Comparison of ENCODE assay signal across 14 cellular contexts in genomic region chr15:46297766-46298165, GRCh38.
DNase-seq lines count a peak whose midpoint lies in the region; ATAC-seq and TF ChIP-seq lines count a peak whose summit lies in the region.
"Had no signal": no experiment of that assay in that cellular context is flagged by ENCODE, and none has a peak within 500 bp of the region (broad histone marks: within the 10 kb centered on the region; RNA-seq: fewer than 3 reads in every experiment).

No MANE protein-coding gene starts in this region.

- ATAC-seq in GM19043 (IDR thresholded peaks at IDR 0.05; ENCODE audit: low read depth, unreplicated experiment) (peak; percentile 91), HG02798 (IDR thresholded peaks at IDR 0.05; ENCODE audit: poor library complexity, unreplicated experiment) (peak; percentile 83), memory B cell (ENCODE audit: low read depth) (peak; percentile 74), right lobe of liver (no peak)
- ATAC-seq in stimulated activated naive CD8-positive, alpha-beta T cell treated with anti-CD3 and anti-CD28 coated beads, Interleukin-15, Interleukin-2, amounts not matched to agents 100 U/mL and 50 U/mL, for 24 hours = no peak
- ATAC-seq: mucosa of descending colon had no signal

- H3K27me3 ChIP-seq in left ventricle myocardium inferior (ENCODE audit: low read depth) (peaks cover 8% of the 10 kb centered on the region), right lobe of liver (peaks cover 0 to 7% of the 10 kb centered on the region in 2 donors)
- H3K27me3 ChIP-seq: upper lobe of left lung had no signal

- H3K27ac ChIP-seq in left ventricle myocardium inferior (replicated peaks) (no peak overlapping the region), right lobe of liver (no peak overlapping the region)
- H3K27ac ChIP-seq: upper lobe of left lung had no signal

- intact Hi-C loops in left ventricle myocardium inferior (cut with micrococcal nuclease) = no loop called here
- intact Hi-C loops in right lobe of liver (cut with DNase I) = no loop called here

- H3K4me3 Mint-ChIP-seq in memory B cell = no peak overlapping the region

- peaks cover 2% of the 10 kb centered on the region for H3K27me3 Mint-ChIP-seq in memory B cell

- H3K9me3 ChIP-seq in left ventricle myocardium inferior (replicated peaks) (no peaks in the 10 kb centered on the region), right lobe of liver (no peaks in the 10 kb centered on the region)
- H3K9me3 ChIP-seq: mucosa of descending colon, upper lobe of left lung had no signal

- WGBS in right lobe of liver (ENCODE audit: insufficient coverage, low coverage, low lambda C conversion rate, missing lambda C conversion rate) = 24% methylated on average over 3 of the region's 3 CpGs

- TF ChIP-seq POLR2A in right lobe of liver (IDR thresholded peaks at IDR 0.05) = no peak

- H3K36me3 ChIP-seq in left ventricle myocardium inferior = no peaks in the 10 kb centered on the region
- H3K36me3 ChIP-seq in right lobe of liver = no peaks in the 10 kb centered on the region
- H3K36me3 ChIP-seq: upper lobe of left lung had no signal

- no peak overlapping the region for H3K4me3 ChIP-seq in left ventricle myocardium inferior
- no peak overlapping the region for H3K4me3 ChIP-seq in right lobe of liver
- H3K4me3 ChIP-seq: mucosa of descending colon, upper lobe of left lung had no signal

- TF ChIP-seq CTCF in left ventricle myocardium inferior (IDR thresholded peaks at IDR 0.05; ENCODE audit: borderline replicate concordance) (no peak), right lobe of liver (IDR thresholded peaks at IDR 0.05) (no peak)

- DNase-seq in KBM-7 = peak; percentile 30
- DNase-seq in memory B cell (ENCODE audit: low spot score in 2 of 2) = no peak
- no peak for DNase-seq in left ventricle myocardium inferior
- no peak for DNase-seq in right lobe of liver
- DNase-seq in stimulated activated naive CD8-positive, alpha-beta T cell treated with anti-CD3 and anti-CD28 coated beads, Interleukin-15, Interleukin-2, amounts not matched to agents 100 U/mL and 50 U/mL, for 24 hours = no peak
- DNase-seq in C1 segment of cervical spinal cord (lab: John Stamatoyannopoulos, UW) = no peak
- DNase-seq: activated T-cell treated with anti-CD3 and anti-CD28 coated beads, Interleukin-2, amount 50 U/mL, for 48 hours; COR-L47; IMR-90; mucosa of descending colon; NCI-H2171; upper lobe of left lung had no signal

- in situ Hi-C loops in KBM-7 (cut with MboI; ENCODE audit: low pct_unique_long_range_greater_than_20kb, low sequenced_read_pairs) = no loop called here

- H3K9me3 Mint-ChIP-seq in memory B cell = no peaks in the 10 kb centered on the region

- no peaks in the 10 kb centered on the region for H3K36me3 Mint-ChIP-seq in memory B cell

- no peaks in the 10 kb centered on the region for H3K4me1 ChIP-seq in left ventricle myocardium inferior
- H3K4me1 ChIP-seq in right lobe of liver = no peaks in the 10 kb centered on the region
- H3K4me1 ChIP-seq: upper lobe of left lung had no signal

- no peaks in the 10 kb centered on the region for H3K4me1 Mint-ChIP-seq in memory B cell

- H3K27ac Mint-ChIP-seq in memory B cell = no peak overlapping the region

Comparison
In these comparisons a context has a peak if more than half of its experiments do, and no peak if none do; other contexts are left out.
1. ATAC-seq: peak in GM19043 (single experiment), HG02798 (single experiment) and memory B cell (single experiment); none in right lobe of liver (0 of 4) and stimulated activated naive CD8-positive, alpha-beta T cell treated with anti-CD3 and anti-CD28 coated beads, Interleukin-15, Interleukin-2, amounts not matched to agents 100 U/mL and 50 U/mL, for 24 hours (single experiment).